ENCODE assay signal across 23 cellular contexts in the genomic region with DNA sequence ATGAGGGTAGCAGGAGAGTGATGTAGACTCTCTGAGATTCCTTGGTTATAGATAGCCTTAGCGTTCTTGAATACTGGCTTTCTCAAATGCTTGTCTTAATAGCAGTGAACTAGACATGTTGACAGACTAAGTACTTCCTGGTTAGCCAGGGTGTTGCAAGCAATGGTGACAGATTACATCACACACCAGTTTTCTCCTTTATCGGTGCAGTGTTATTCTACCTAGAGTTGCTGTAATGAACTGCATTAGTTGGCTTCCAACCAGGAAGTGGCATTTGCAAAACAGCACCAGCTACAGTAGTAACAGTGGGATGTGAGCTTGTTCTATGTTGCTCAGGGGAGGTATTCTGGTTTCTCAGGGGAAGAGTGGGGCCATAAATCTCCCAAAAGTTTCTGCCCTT.
DNase-seq lines count a peak whose midpoint lies in the region; ATAC-seq, FAIRE-seq and TF ChIP-seq lines count a peak whose summit lies in the region.
"Had no signal": no experiment of that assay in that cellular context is flagged by ENCODE, and none has a peak within 500 bp of the region (broad histone marks: within the 10 kb centered on the region; RNA-seq: fewer than 3 reads in every experiment).

No MANE protein-coding gene starts in this region.

- H3K4me3 ChIP-seq in HepG2 (replicated peaks in 1 of 3; ENCODE audit: insufficient read depth in 1 of 3, low read depth in 2 of 3, low read length in 3 of 3) (no peak overlapping the region), right lobe of liver (no peak overlapping the region), esophagus squamous epithelium (no peak overlapping the region), prostate gland (no peak overlapping the region)
- H3K4me3 ChIP-seq: A549, adrenal gland, coronary artery, GM12878, left ventricle myocardium inferior, spleen had no signal

- no peak for TF ChIP-seq POLR2A in HepG2 (IDR thresholded peaks at IDR 0.05; ENCODE audit: insufficient read depth in 1 of 2, low read depth in 2 of 2, low read length in 2 of 2)
- TF ChIP-seq POLR2A in right lobe of liver (IDR thresholded peaks at IDR 0.05), result no peak
- TF ChIP-seq POLR2A in esophagus squamous epithelium (IDR thresholded peaks at IDR 0.05), result no peak
- TF ChIP-seq POLR2A in prostate gland (IDR thresholded peaks at IDR 0.05), result no peak

- WGBS in HepG2 (ENCODE audit: low lambda C conversion rate), result 16% methylated on average over 2 of the region's 2 CpGs
- WGBS in right lobe of liver (ENCODE audit: insufficient coverage, low coverage, low lambda C conversion rate, missing lambda C conversion rate), result 36% methylated on average over 2 of the region's 2 CpGs
- 70 to 75% methylated on average over 2 of the region's 2 CpGs for WGBS in esophagus squamous epithelium, 2 donors
- 58% methylated on average over 2 of the region's 2 CpGs for WGBS in prostate gland

- H3K4me2 ChIP-seq in HepG2 (ENCODE audit: low read depth, low read length), result no peak overlapping the region
- H3K4me2 ChIP-seq: A549 had no signal

- in situ Hi-C loops in HepG2 (cut with HindIII; ENCODE audit: extremely low pct_ligation_motif_present, low pct_unique_long_range_greater_than_20kb), result no loop called here

- no peak for TF ChIP-seq RAD21 in HepG2 (CRISPR knock-in tag; IDR thresholded peaks at IDR 0.05)

- intact Hi-C loops in HepG2 (cut with micrococcal nuclease; ENCODE audit: unreplicated experiment) (no loop called here), right lobe of liver (cut with DNase I) (no loop called here), esophagus squamous epithelium (cut with DNase I) (no loop called here), prostate gland (cut with DNase I) (no loop called here)

- no peaks in the 10 kb centered on the region for H3K4me1 ChIP-seq in HepG2 (ENCODE audit: insufficient read depth, low read length)
- H3K4me1 ChIP-seq in right lobe of liver, result no peaks in the 10 kb centered on the region
- no peaks in the 10 kb centered on the region for H3K4me1 ChIP-seq in esophagus squamous epithelium
- H3K4me1 ChIP-seq in prostate gland (replicated peaks), result no peaks in the 10 kb centered on the region
- H3K4me1 ChIP-seq: A549, adrenal gland, left ventricle myocardium inferior, spleen had no signal

- peaks cover 90% of the 10 kb centered on the region for H3K9me3 ChIP-seq in HepG2 (ENCODE audit: low read length)
- H3K9me3 ChIP-seq in right lobe of liver, result no peaks in the 10 kb centered on the region
- H3K9me3 ChIP-seq in esophagus squamous epithelium, result peaks cover 0 to 16% (median 0%) of the 10 kb centered on the region in 3 donors
- H3K9me3 ChIP-seq in prostate gland, result no peaks in the 10 kb centered on the region
- H3K9me3 ChIP-seq: A549, adrenal gland had no signal

- TF ChIP-seq EP300 in HepG2 (IDR thresholded peaks at IDR 0.05; ENCODE audit: low read depth in 2 of 2, low read length in 2 of 2) (no peak), HepG2 (CRISPR knock-in tag; IDR thresholded peaks at IDR 0.05; ENCODE audit: borderline replicate concordance) (no peak)

- H3K27me3 ChIP-seq in HepG2 (ENCODE audit: control insufficient read depth in 1 of 2, insufficient read depth in 2 of 2, low read length in 2 of 2), result no peaks in the 10 kb centered on the region
- no peaks in the 10 kb centered on the region for H3K27me3 ChIP-seq in right lobe of liver
- no peaks in the 10 kb centered on the region for H3K27me3 ChIP-seq in esophagus squamous epithelium
- no peaks in the 10 kb centered on the region for H3K27me3 ChIP-seq in prostate gland (replicated peaks; ENCODE audit: insufficient read depth)
- H3K27me3 ChIP-seq: adrenal gland, spleen had no signal

- TF ChIP-seq CTCF in HepG2 (CRISPR knock-in tag; IDR thresholded peaks at IDR 0.05) (no peak), right lobe of liver (IDR thresholded peaks at IDR 0.05) (no peak), esophagus squamous epithelium (IDR thresholded peaks at IDR 0.05) (no peak), prostate gland (IDR thresholded peaks at IDR 0.05) (no peak)

- ATAC-seq in HepG2, result no peak
- no peak for ATAC-seq in right lobe of liver
- ATAC-seq in HG03565 (IDR thresholded peaks at IDR 0.05; ENCODE audit: unreplicated experiment), result no peak
- ATAC-seq: A549, GM12878 had no signal

- FAIRE-seq in HepG2 (lab: Jason Lieb, UNC), result no peak
- FAIRE-seq: A549, GM12878, HTR-8/SVneo had no signal

- no peaks in the 10 kb centered on the region for H4K20me1 ChIP-seq in HepG2 (ENCODE audit: insufficient read depth, low read length)

- POLR2A ChIA-PET in HepG2 (lab: Yijun Ruan, JAX), result no interaction called here

- H3K9ac ChIP-seq in HepG2 (ENCODE audit: insufficient read depth, low read depth, low read length), result no peak overlapping the region

- DNase-seq in HepG2 (ENCODE audit: low spot score) (no peak), right lobe of liver (no peak), NOMO-1 treated with DMSO at 0.1 percent for 48 hours (lab: John Stamatoyannopoulos, UW; ENCODE audit: unreplicated experiment) (peak; percentile 71), kidney tubule cell (ENCODE audit: low spot score) (peak; percentile 1), middle frontal gyrus (ENCODE audit: extremely low spot score, low spot score) (no peak), esophagus squamous epithelium (lab: John Stamatoyannopoulos, UW) (no peak), prostate gland (ENCODE audit: low spot score) (no peak)
- DNase-seq: activated gamma-delta T cell, adrenal gland, C1 segment of cervical spinal cord, glutamatergic neuron, GOT3, left ventricle myocardium inferior, NCI-H1436 treated with DMSO at 0.1 percent for 48 hours, NCI-H2171 treated with DMSO at 0.1 percent for 48 hours, NCI-H526 treated with DMSO at 0.1 percent for 48 hours, SHP77, spleen had no signal

- H2AFZ ChIP-seq in HepG2 (ENCODE audit: low read length), result no peak overlapping the region

- CTCF ChIA-PET in HepG2 (lab: Yijun Ruan, JAX; ENCODE audit: low intra/inter-chr PET ratio, low total read pairs), result no interaction called here

- no TSS peak for BruUV-seq in HepG2 (replicated peaks; lab: Mats Ljungman, UMichigan)

- no peaks in the 10 kb centered on the region for H3K79me2 ChIP-seq in HepG2 (ENCODE audit: insufficient read depth, low read length)

- H3K36me3 ChIP-seq in HepG2 (replicated peaks in 1 of 2; ENCODE audit: control insufficient read depth in 1 of 2, insufficient read depth in 2 of 2, low read length in 2 of 2), result no peaks in the 10 kb centered on the region
- no peaks in the 10 kb centered on the region for H3K36me3 ChIP-seq in right lobe of liver
- no peaks in the 10 kb centered on the region for H3K36me3 ChIP-seq in esophagus squamous epithelium
- H3K36me3 ChIP-seq in prostate gland, result no peaks in the 10 kb centered on the region
- H3K36me3 ChIP-seq: adrenal gland, left ventricle myocardium inferior, spleen had no signal

- H3K27ac ChIP-seq in HepG2 (ENCODE audit: extremely low read length, insufficient read depth, low read length), result no peak overlapping the region
- no peak overlapping the region for H3K27ac ChIP-seq in right lobe of liver
- no peak overlapping the region for H3K27ac ChIP-seq in esophagus squamous epithelium
- no peak overlapping the region for H3K27ac ChIP-seq in prostate gland
- H3K27ac ChIP-seq: A549, adrenal gland, coronary artery, left ventricle myocardium inferior, spleen had no signal

TF ChIP-seq in HepG2, 621 proteins besides CTCF, POLR2A, EP300 and RAD21:
- no peak for TF ChIP-seq PCBP1 (IDR thresholded peaks at IDR 0.05; ENCODE audit: borderline replicate concordance, low read depth, low read length)
- TF ChIP-seq CEBPB (IDR thresholded peaks at IDR 0.05; ENCODE audit: borderline replicate concordance, low read depth, low read length), result peak; percentile 6; the same call in 1 of the 2 replicates

Comparison
In these comparisons a context has a peak if more than half of its experiments do, and no peak if none do; other contexts are left out.
1. DNase-seq: peak in NOMO-1 treated with DMSO at 0.1 percent for 48 hours (single experiment) and kidney tubule cell (single experiment); none in HepG2 (single experiment), right lobe of liver (0 of 3), middle frontal gyrus (single experiment), esophagus squamous epithelium (single experiment) and prostate gland (single experiment).